Comparison of ENCODE assay signal across 1 cellular context in genomic region chr10:17237163-17237562, GRCh38.
A peak's percentile ranks its signal among the peaks of the same experiment; 100 is the strongest.
TF ChIP-seq lines count a peak whose summit lies in the region.

No MANE protein-coding gene starts in this region.

TF ChIP-seq in H1, 55 proteins besides CTCF, POLR2A, EP300 and RAD21:
- no peak for TF ChIP-seq NANOG (IDR thresholded peaks at IDR 0.05; ENCODE audit: insufficient read depth, low read depth, low read length, poor library complexity, severe bottlenecking)
- TF ChIP-seq KDM4A (IDR thresholded peaks at IDR 0.05; ENCODE audit: low read depth, low read length, severe bottlenecking), result no peak
- TF ChIP-seq ZNF274 (IDR thresholded peaks at IDR 0.05; ENCODE audit: borderline replicate concordance, extremely low read depth, low read length), result no peak
- no peak for TF ChIP-seq GABPA (IDR thresholded peaks at IDR 0.05; ENCODE audit: borderline replicate concordance, insufficient read depth, low read length)
- TF ChIP-seq HDAC2 (IDR thresholded peaks at IDR 0.05; ENCODE audit: borderline replicate concordance in 1 of 2, low read depth in 2 of 2, low read length in 2 of 2), result no peak
- peak; percentile 55; the same call in 1 of the 2 replicates for TF ChIP-seq SP1 (IDR thresholded peaks at IDR 0.05; ENCODE audit: low read depth, low read length)
- TF ChIP-seq PHF8 (conservative IDR thresholded peaks at IDR 0.05; ENCODE audit: low read depth, low read length), result no peak
TF ChIP-seq in H1: peak in this region for 1.
